25 cellular contexts compared by ENCODE assay signal in the genomic region with DNA sequence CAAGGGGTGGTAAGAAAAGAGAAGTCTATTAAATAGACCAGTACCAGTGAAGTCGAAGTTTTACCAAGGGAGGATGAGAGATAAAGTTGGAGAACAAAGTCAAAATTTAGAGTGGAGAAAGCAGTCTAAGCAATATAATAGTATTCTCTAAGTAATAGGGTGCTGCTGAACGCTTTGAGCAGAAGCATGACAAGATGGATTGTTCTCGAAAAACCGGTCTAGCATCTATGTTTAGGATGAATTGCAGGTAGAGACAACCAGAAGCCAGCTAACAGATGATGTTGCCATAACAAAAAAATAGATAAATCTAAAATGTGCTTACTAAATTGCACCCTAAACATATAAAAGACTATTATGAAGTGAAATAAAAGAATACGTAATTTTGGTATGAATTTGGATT.
"Had no signal": no experiment of that assay in that cellular context is flagged by ENCODE, and none has a peak within 500 bp of the region (broad histone marks: within the 10 kb centered on the region; RNA-seq: fewer than 3 reads in every experiment).

No MANE protein-coding gene starts in this region.

- H3K4me1 ChIP-seq: esophagus muscularis mucosa, heart right ventricle, psoas muscle, sigmoid colon, spleen, tibial nerve, upper lobe of right lung, uterus had no signal

- H3K4me3 ChIP-seq: esophagus muscularis mucosa, heart right ventricle, lung, ovary, psoas muscle, sigmoid colon, spleen, thoracic aorta, tibial nerve, upper lobe of right lung, uterus had no signal

- H3K9me3 ChIP-seq: esophagus muscularis mucosa, heart right ventricle, ovary, psoas muscle, sigmoid colon, thoracic aorta, tibial nerve, upper lobe of right lung, uterus had no signal

- ATAC-seq: effector memory CD8-positive, alpha-beta T cell; heart right ventricle; natural killer cell; psoas muscle; right cardiac atrium; stimulated activated memory B cell treated with anti-CD40 and anti-IgM and Interleukin-4, amounts not matched to agents 10 μg/mL and 1 μg/mL and 100 μg/mL, for 72 hours; stimulated activated naive CD8-positive, alpha-beta T cell treated with anti-CD3 and anti-CD28 coated beads, Interleukin-15, Interleukin-2, amounts not matched to agents 100 U/mL and 50 U/mL, for 24 hours; upper lobe of right lung had no signal

- DNase-seq: cortex of kidney; effector memory CD8-positive, alpha-beta T cell; foreskin melanocyte; glutamatergic neuron; heart right ventricle; hypothalamus; immature natural killer cell; natural killer cell; occipital lobe; ovary; posterior cingulate gyrus; psoas muscle; right cardiac atrium; sigmoid colon; spleen; stimulated activated CD4-positive, alpha-beta T cell treated with anti-CD3 and anti-CD28 coated beads, Interleukin-4, amount 100 ng/mL, for 4 hours; stimulated activated naive CD8-positive, alpha-beta T cell treated with anti-CD3 and anti-CD28 coated beads, Interleukin-15, Interleukin-2, amounts not matched to agents 100 U/mL and 50 U/mL, for 24 hours; substantia nigra; upper lobe of right lung; uterus had no signal

- H3K27ac ChIP-seq: esophagus muscularis mucosa, heart right ventricle, ovary, psoas muscle, sigmoid colon, spleen, thoracic aorta, tibial nerve, upper lobe of right lung, uterus had no signal

- H3K36me3 ChIP-seq: esophagus muscularis mucosa, heart right ventricle, ovary, sigmoid colon, spleen, thoracic aorta, tibial nerve, upper lobe of right lung, uterus had no signal

- H3K27me3 ChIP-seq: esophagus muscularis mucosa, heart right ventricle, ovary, sigmoid colon, spleen, tibial nerve, upper lobe of right lung, uterus had no signal
